In genomic region chr16:3306078-3306477, GRCh38 we compare ENCODE assay signal across 9 cellular contexts. TPM values are rescaled to one million over a fixed set of nuclear protein-coding genes. Genes with fewer than 3 reads are reported as not detected.
DNase-seq lines count a peak whose midpoint lies in the region; ATAC-seq and TF ChIP-seq lines count a peak whose summit lies in the region.
"Had no signal": no experiment of that assay in that cellular context is flagged by ENCODE, and none has a peak within 500 bp of the region (broad histone marks: within the 10 kb centered on the region; RNA-seq: fewer than 3 reads in every experiment).

No MANE protein-coding gene starts in this region.

- no peaks in the 10 kb centered on the region for H3F3A ChIP-seq in SU-DHL-6 (ENCODE audit: insufficient read depth)

- H2AFZ ChIP-seq in SU-DHL-6 (ENCODE audit: low read depth, low read length, severe bottlenecking): peak overlapping the region; percentile 61

- WGBS in psoas muscle, 3 donors: 54 to 58% (median 57%) methylated on average over 11 of the region's 11 CpGs

- no peaks in the 10 kb centered on the region for H4K20me1 ChIP-seq in SU-DHL-6 (ENCODE audit: low read depth, low read length)

- H3K27me3 ChIP-seq in SU-DHL-6 (ENCODE audit: low read length) (no peaks in the 10 kb centered on the region), psoas muscle (ENCODE audit: insufficient read depth in 3 of 3, low read length in 2 of 3) (no peaks in the 10 kb centered on the region)

- H3K27ac ChIP-seq in SU-DHL-6 (ENCODE audit: low read depth, low read length) (peak overlapping the region; percentile 48), psoas muscle (peak overlapping the region; percentile 97)

- no peak for TF ChIP-seq CTCF in SU-DHL-6 (IDR thresholded peaks at IDR 0.05; ENCODE audit: insufficient read depth, low read length, poor library complexity, severe bottlenecking)
- TF ChIP-seq CTCF in fibroblast of mammary gland (conservative IDR thresholded peaks at IDR 0.05; ENCODE audit: control insufficient read depth, insufficient read depth, low read depth, low read length): no peak
- no peak for TF ChIP-seq CTCF in psoas muscle (IDR thresholded peaks at IDR 0.05)

- H3K4me2 ChIP-seq in SU-DHL-6 (ENCODE audit: low read depth, low read length, poor library complexity, severe bottlenecking): peak overlapping the region; percentile 55

- intact Hi-C loops in psoas muscle (cut with DNase I): loop anchor here in 1 of 2 donors (2.0 kb wide), 1 partner anchor 75 kb away; no protein-coding TSS in a partner anchor

- no peak for ATAC-seq in psoas muscle
- ATAC-seq in GM19455 (IDR thresholded peaks at IDR 0.05; ENCODE audit: unreplicated experiment): no peak
- no peak for ATAC-seq in GM21619 (IDR thresholded peaks at IDR 0.05; ENCODE audit: unreplicated experiment)

- H3K9ac ChIP-seq in ES-I3 (ENCODE audit: low read depth, low read length) (peak overlapping the region; percentile 86; the same call in 1 of the 2 replicates), SU-DHL-6 (ENCODE audit: low read length) (peak overlapping the region; percentile 47)

- H3K36me3 ChIP-seq in ES-I3 (ENCODE audit: insufficient read depth, low read length) (peaks cover 28% of the 10 kb centered on the region), SU-DHL-6 (ENCODE audit: low read length) (no peaks in the 10 kb centered on the region), psoas muscle (ENCODE audit: insufficient read depth in 1 of 2, low read depth in 1 of 2) (peaks cover 25 to 36% of the 10 kb centered on the region in 2 donors)

- DNase-seq in fibroblast of mammary gland (ENCODE audit: low read depth) (no peak), psoas muscle (no peak), HPDE6-E6E7 (ENCODE audit: extremely low spot score) (no peak), NCI-H2081 treated with DMSO at 0.1 percent for 48 hours (lab: John Stamatoyannopoulos, UW) (no peak)

- H3K9me2 ChIP-seq in SU-DHL-6 (replicated peaks; ENCODE audit: insufficient read depth, low read length): no peaks in the 10 kb centered on the region

- H3K9me3 ChIP-seq in ES-I3 (ENCODE audit: control insufficient read depth, insufficient read depth, low read length) (peaks cover 30% of the 10 kb centered on the region), SU-DHL-6 (ENCODE audit: insufficient read depth, low read length) (no peaks in the 10 kb centered on the region), psoas muscle (peaks cover 65% of the 10 kb centered on the region)

- no peaks in the 10 kb centered on the region for H3K79me2 ChIP-seq in SU-DHL-6 (ENCODE audit: insufficient read depth, low read length)

- H3K4me1 ChIP-seq in ES-I3 (ENCODE audit: insufficient read depth, low read length): no peaks in the 10 kb centered on the region
- peaks cover 10% of the 10 kb centered on the region for H3K4me1 ChIP-seq in psoas muscle

- H3K4me3 ChIP-seq in SU-DHL-6 (ENCODE audit: insufficient read depth, low read length, poor library complexity, severe bottlenecking): peak overlapping the region; percentile 51
- peak overlapping the region; percentile 66 for H3K4me3 ChIP-seq in fibroblast of mammary gland (ENCODE audit: control insufficient read depth, low read depth, low read length)
- H3K4me3 ChIP-seq in psoas muscle: peak overlapping the region; percentile 97

RNA-seq across cellular contexts. Expression of gene ZNF75A, which starts 0.8 kb away (rescaled TPM):
- total RNA-seq in psoas muscle: 10 to 100 TPM; 11.4 to 20.5 (median 15.4) TPM
- polyA plus RNA-seq in psoas muscle: 10 to 100 TPM in 2 of 3 donors, 1 to 10 TPM in 1; 7.4 to 15.7 (median 13.4) TPM

RNA-seq across cellular contexts. Expression of gene TIGD7, which starts 0.8 kb away (rescaled TPM):
- 1 to 10 TPM; 5.8 to 7.6 (median 6.5) TPM for total RNA-seq in psoas muscle
- polyA plus RNA-seq in psoas muscle: 1 to 10 TPM; 3.1 to 9.4 (median 5.7) TPM

RNA-seq across cellular contexts. Expression of gene ZNF263, which starts 22.8 kb away (rescaled TPM):
- 10 to 100 TPM; 11.0 to 17.8 (median 11.7) TPM for total RNA-seq in psoas muscle
- polyA plus RNA-seq in psoas muscle: 10 to 100 TPM in 2 of 3 donors, 1 to 10 TPM in 1; 6.1 to 23.9 (median 12.8) TPM

RNA-seq across cellular contexts. Expression of gene OR2C1, which starts 49.6 kb away (rescaled TPM):
- total RNA-seq in psoas muscle: not detected
- polyA plus RNA-seq in psoas muscle: not detected
- total RNA-seq: T-helper 2 cell treated with Interferon-gamma antibody and Interleukin-4, amounts not matched to agents 100 ng/mL and 5 ng/mL, for 36 hours had no signal

RNA-seq across cellular contexts. Expression of gene MEFV, which starts 49.6 kb away (rescaled TPM):
- total RNA-seq in psoas muscle: under 1 TPM; 0.24 to 0.81 (median 0.69) TPM
- polyA plus RNA-seq in psoas muscle: under 1 TPM; 0.07 to 0.09 (median 0.08) TPM
